33 cellular contexts compared by ENCODE assay signal in genomic region chr2:83042053-83042452, GRCh38.
"Had no signal": no experiment of that assay in that cellular context is flagged by ENCODE, and none has a peak within 500 bp of the region (broad histone marks: within the 10 kb centered on the region; RNA-seq: fewer than 3 reads in every experiment).

No MANE protein-coding gene starts in this region.

- H3K4me3 ChIP-seq: adrenal gland, ascending aorta, body of pancreas, breast epithelium, cardiac muscle cell had no signal

- H3K27ac ChIP-seq: adrenal gland, ascending aorta, body of pancreas, brain microvascular endothelial cell, breast epithelium, cardiac muscle cell had no signal

- FAIRE-seq: astrocyte, bronchial epithelial cell, colon had no signal

- H3K4me1 ChIP-seq: adrenal gland, ascending aorta, body of pancreas, breast epithelium had no signal

- H3K9me3 ChIP-seq: adrenal gland, ascending aorta, body of pancreas, breast epithelium had no signal

- ATAC-seq: activated naive CD4-positive, alpha-beta T cell treated with anti-CD3 and anti-CD28 coated beads, Interleukin-2, amount 50 U/mL, for 72 hours; activated naive CD8-positive, alpha-beta T cell treated with anti-CD3 and anti-CD28 coated beads, Interleukin-2, amount 50 U/mL, for 24 hours; activated T-cell treated with anti-CD3 and anti-CD28 coated beads, Interleukin-2, amount 50 U/mL, for 4 hours; activated T-cell treated with anti-CD3 and anti-CD28 coated beads, Interleukin-2, amount 50 U/mL, for 72 hours; activated T-helper 17 cell treated with anti-CD3 and anti-CD28 coated beads, Interleukin-2, amount 50 U/mL, for 72 hours; body of pancreas had no signal

- H3K36me3 ChIP-seq: adrenal gland, ascending aorta, brain microvascular endothelial cell, breast epithelium, cardiac muscle cell had no signal

- H3K27me3 ChIP-seq: ascending aorta, body of pancreas, brain microvascular endothelial cell, breast epithelium, cardiac muscle cell had no signal

- DNase-seq: activated effector memory CD4-positive, alpha-beta T cell treated with anti-CD3 and anti-CD28 coated beads, Interleukin-2, amount 50 U/mL, for 16 hours; activated effector memory CD4-positive, alpha-beta T cell treated with Interleukin-2 at 50 U/mL for 16 hours; activated gamma-delta T cell; activated gamma-delta T cell treated with Interleukin-2 at 50 U/mL for 16 hours; activated naive CD4-positive, alpha-beta T cell; activated naive CD4-positive, alpha-beta T cell treated with anti-CD3 and anti-CD28 coated beads for 36 hours; activated naive CD4-positive, alpha-beta T cell treated with anti-CD3 and anti-CD28 coated beads, Interleukin-2, amount 10 ng/mL, durations not matched to agents 7 days and 5 days; activated naive CD4-positive, alpha-beta T cell treated with anti-CD3 and anti-CD28 coated beads, Interleukin-2, amount 50 U/mL, for 16 hours; activated naive CD4-positive, alpha-beta T cell treated with Interleukin-2 at 50 U/mL for 16 hours; activated naive CD8-positive, alpha-beta T cell treated with anti-CD3 and anti-CD28 coated beads for 36 hours; activated naive CD8-positive, alpha-beta T cell treated with anti-CD3 and anti-CD28 coated beads, Interleukin-2, amount 10 ng/mL, durations not matched to agents 7 days and 5 days; activated naive CD8-positive, alpha-beta T cell treated with anti-CD3 and anti-CD28 coated beads, Interleukin-2, amount 50 U/mL, for 24 hours; activated T-cell treated with anti-CD3 and anti-CD28 coated beads, Interleukin-2, amount 50 U/mL, for 4 hours; activated T-cell treated with anti-CD3 and anti-CD28 coated beads, Interleukin-2, amount 50 U/mL, for 48 hours; activated T-cell treated with anti-CD3 and anti-CD28 coated beads, Interleukin-2, amount 50 U/mL, for 72 hours; adrenal gland; amniotic stem cell; amygdala; anterior cingulate cortex; aorta; body of pancreas; brain microvascular endothelial cell; caudate nucleus; central memory CD4-positive, alpha-beta T cell; cerebellar nuclear complex had no signal
